ENCODE assay signal across 14 cellular contexts in genomic region chr1:183711691-183712401, GRCh38. TPM values are rescaled to one million over a fixed set of nuclear protein-coding genes. Genes with fewer than 3 reads are reported as not detected.
DNase-seq lines count a peak whose midpoint lies in the region; ATAC-seq and TF ChIP-seq lines count a peak whose summit lies in the region.
"Had no signal": no experiment of that assay in that cellular context is flagged by ENCODE, and none has a peak within 500 bp of the region (broad histone marks: within the 10 kb centered on the region; RNA-seq: fewer than 3 reads in every experiment).

No MANE protein-coding gene starts in this region.

- no peaks in the 10 kb centered on the region for H3K9me3 Mint-ChIP-seq in stimulated activated naive CD8-positive, alpha-beta T cell treated with anti-CD3 and anti-CD28 coated beads, Interleukin-15, amount 100 ng/mL, for 72 hours
- H3K9me3 Mint-ChIP-seq in CD4-positive, alpha-beta T cell = no peaks in the 10 kb centered on the region
- H3K9me3 Mint-ChIP-seq in activated naive CD4-positive, alpha-beta T cell treated with anti-CD3 and anti-CD28 coated beads, Interleukin-2, amount 10 ng/mL, durations not matched to agents 7 days and 5 days = no peaks in the 10 kb centered on the region
- H3K9me3 Mint-ChIP-seq: activated T-helper 1 cell treated with anti-CD3 and anti-CD28 coated beads, Interleukin-12 subunit alpha, Interleukin-12 subunit beta, Interleukin-2, Interleukin-4 antibody, amounts not matched to agents 30 ng/mL and 10 ng/mL and 1 ng/mL, durations not matched to agents 14 hours and 24 hours and 36 hours had no signal

- no peaks in the 10 kb centered on the region for H3K9me3 ChIP-seq in CD4-positive, alpha-beta T cell (ENCODE audit: control insufficient read depth, low read length)
- H3K9me3 ChIP-seq: lower lobe of right lung, psoas muscle had no signal

- H3K27me3 ChIP-seq in CD4-positive, alpha-beta T cell (ENCODE audit: control insufficient read depth, insufficient read depth, low read length) = no peaks in the 10 kb centered on the region

- H3K27ac Mint-ChIP-seq in stimulated activated naive CD8-positive, alpha-beta T cell treated with anti-CD3 and anti-CD28 coated beads, Interleukin-15, amount 100 ng/mL, for 72 hours = peak overlapping the region; percentile 2 to 27
- H3K27ac Mint-ChIP-seq in CD4-positive, alpha-beta T cell = no peak overlapping the region
- no peak overlapping the region for H3K27ac Mint-ChIP-seq in activated naive CD4-positive, alpha-beta T cell treated with anti-CD3 and anti-CD28 coated beads, Interleukin-2, amount 10 ng/mL, durations not matched to agents 7 days and 5 days
- H3K27ac Mint-ChIP-seq: activated T-helper 1 cell treated with anti-CD3 and anti-CD28 coated beads, Interleukin-12 subunit alpha, Interleukin-12 subunit beta, Interleukin-2, Interleukin-4 antibody, amounts not matched to agents 30 ng/mL and 10 ng/mL and 1 ng/mL, durations not matched to agents 14 hours and 24 hours and 36 hours had no signal

- no peaks in the 10 kb centered on the region for H3K4me1 Mint-ChIP-seq in stimulated activated naive CD8-positive, alpha-beta T cell treated with anti-CD3 and anti-CD28 coated beads, Interleukin-15, amount 100 ng/mL, for 72 hours
- H3K4me1 Mint-ChIP-seq in CD4-positive, alpha-beta T cell (ENCODE audit: low read depth) = no peaks in the 10 kb centered on the region
- no peaks in the 10 kb centered on the region for H3K4me1 Mint-ChIP-seq in activated naive CD4-positive, alpha-beta T cell treated with anti-CD3 and anti-CD28 coated beads, Interleukin-2, amount 10 ng/mL, durations not matched to agents 7 days and 5 days

- intact Hi-C loops in CD4-positive, alpha-beta T cell (cut with DNase I, micrococcal nuclease) = no loop called here

- H3K4me3 ChIP-seq in choroid plexus epithelial cell (ENCODE audit: low read depth, low read length) = no peak overlapping the region
- H3K4me3 ChIP-seq: lower lobe of right lung, psoas muscle had no signal

- no peaks in the 10 kb centered on the region for H3K27me3 Mint-ChIP-seq in stimulated activated naive CD8-positive, alpha-beta T cell treated with anti-CD3 and anti-CD28 coated beads, Interleukin-15, amount 100 ng/mL, for 72 hours
- H3K27me3 Mint-ChIP-seq in CD4-positive, alpha-beta T cell = no peaks in the 10 kb centered on the region
- H3K27me3 Mint-ChIP-seq in activated naive CD4-positive, alpha-beta T cell treated with anti-CD3 and anti-CD28 coated beads, Interleukin-2, amount 10 ng/mL, durations not matched to agents 7 days and 5 days = no peaks in the 10 kb centered on the region

- DNase-seq in stimulated activated naive CD8-positive, alpha-beta T cell treated with anti-CD3 and anti-CD28 coated beads, Interleukin-15, amount 100 ng/mL, for 72 hours = no peak
- no peak for DNase-seq in stimulated activated naive CD8-positive, alpha-beta T cell treated with anti-CD3 and anti-CD28 coated beads, Interleukin-15, Interleukin-2, amounts not matched to agents 100 U/mL and 50 U/mL, for 24 hours
- DNase-seq in choroid plexus epithelial cell (ENCODE audit: low read depth) (peak; percentile 69), iris pigment epithelial cell (ENCODE audit: low read depth) (peak; percentile 35), iPS-NIHi7 (ENCODE audit: extremely low spot score) (no peak)
- DNase-seq in CD4-positive, alpha-beta T cell = no peak
- DNase-seq in activated naive CD4-positive, alpha-beta T cell treated with anti-CD3 and anti-CD28 coated beads, Interleukin-2, amount 10 ng/mL, durations not matched to agents 7 days and 5 days = no peak
- DNase-seq: lower lobe of right lung, NCI-H774, psoas muscle had no signal

- peak; percentile 34 for TF ChIP-seq CTCF in choroid plexus epithelial cell (conservative IDR thresholded peaks at IDR 0.05; ENCODE audit: low read depth, low read length)
- no peak for TF ChIP-seq CTCF in CD4-positive, alpha-beta T cell (IDR thresholded peaks at IDR 0.05)

- H3K36me3 Mint-ChIP-seq in CD4-positive, alpha-beta T cell (ENCODE audit: low read depth) = no peaks in the 10 kb centered on the region
- H3K36me3 Mint-ChIP-seq in activated naive CD4-positive, alpha-beta T cell treated with anti-CD3 and anti-CD28 coated beads, Interleukin-2, amount 10 ng/mL, durations not matched to agents 7 days and 5 days = no peaks in the 10 kb centered on the region

- CTCF ChIA-PET in CD4-positive, alpha-beta T cell (lab: Charles Lee) = no interaction called here
- CTCF ChIA-PET in activated naive CD4-positive, alpha-beta T cell treated with anti-CD3 and anti-CD28 coated beads, Interleukin-2, amount 10 ng/mL, durations not matched to agents 7 days and 5 days (lab: Charles Lee) = interaction anchor here (1.5 kb wide), 1 partner anchor 27 kb away, joined by 4 read pairs; no protein-coding TSS in a partner anchor

- POLR2A ChIA-PET in CD4-positive, alpha-beta T cell (lab: Charles Lee) = no interaction called here

- ATAC-seq in stimulated activated naive CD8-positive, alpha-beta T cell treated with anti-CD3 and anti-CD28 coated beads, Interleukin-15, amount 100 ng/mL, for 72 hours = no peak
- no peak for ATAC-seq in stimulated activated naive CD8-positive, alpha-beta T cell treated with anti-CD3 and anti-CD28 coated beads, Interleukin-15, Interleukin-2, amounts not matched to agents 100 U/mL and 50 U/mL, for 24 hours
- no peak for ATAC-seq in GM21360 (IDR thresholded peaks at IDR 0.05; ENCODE audit: unreplicated experiment)
- no peak for ATAC-seq in CD4-positive, alpha-beta T cell (ENCODE audit: poor library complexity)
- ATAC-seq: activated CD4-positive, CD25-positive, alpha-beta regulatory T cell treated with anti-CD3 and anti-CD28 coated beads, Interleukin-2, amount 50 U/mL, for 24 hours; psoas muscle had no signal

- no peak overlapping the region for H3K4me3 Mint-ChIP-seq in stimulated activated naive CD8-positive, alpha-beta T cell treated with anti-CD3 and anti-CD28 coated beads, Interleukin-15, amount 100 ng/mL, for 72 hours
- H3K4me3 Mint-ChIP-seq in CD4-positive, alpha-beta T cell = no peak overlapping the region
- H3K4me3 Mint-ChIP-seq in activated naive CD4-positive, alpha-beta T cell treated with anti-CD3 and anti-CD28 coated beads, Interleukin-2, amount 10 ng/mL, durations not matched to agents 7 days and 5 days = no peak overlapping the region
- H3K4me3 Mint-ChIP-seq: activated T-helper 1 cell treated with anti-CD3 and anti-CD28 coated beads, Interleukin-12 subunit alpha, Interleukin-12 subunit beta, Interleukin-2, Interleukin-4 antibody, amounts not matched to agents 30 ng/mL and 10 ng/mL and 1 ng/mL, durations not matched to agents 14 hours and 24 hours and 36 hours had no signal

- no peak overlapping the region for H3K27ac ChIP-seq in CD4-positive, alpha-beta T cell (ENCODE audit: low read depth, low read length)
- H3K27ac ChIP-seq: lower lobe of right lung, psoas muscle had no signal

RNA-seq across cellular contexts. Expression of gene APOBEC4, which starts 58.7 kb away (rescaled TPM):
- total RNA-seq in CD4-positive, alpha-beta T cell = not detected
- total RNA-seq: activated T-helper 1 cell treated with anti-CD3 and anti-CD28 coated beads, Interleukin-12 subunit alpha, Interleukin-12 subunit beta, Interleukin-2, Interleukin-4 antibody, amounts not matched to agents 30 ng/mL and 10 ng/mL and 1 ng/mL, durations not matched to agents 14 hours and 24 hours and 36 hours; psoas muscle; temporal lobe had no signal

Comparison
In these comparisons a context has a peak if more than half of its experiments do, and no peak if none do; other contexts are left out.
1. DNase-seq: peak in choroid plexus epithelial cell (single experiment) and iris pigment epithelial cell (single experiment); none in stimulated activated naive CD8-positive, alpha-beta T cell treated with anti-CD3 and anti-CD28 coated beads, Interleukin-15, amount 100 ng/mL, for 72 hours (0 of 2), stimulated activated naive CD8-positive, alpha-beta T cell treated with anti-CD3 and anti-CD28 coated beads, Interleukin-15, Interleukin-2, amounts not matched to agents 100 U/mL and 50 U/mL, for 24 hours (single experiment), CD4-positive, alpha-beta T cell (0 of 10), activated naive CD4-positive, alpha-beta T cell treated with anti-CD3 and anti-CD28 coated beads, Interleukin-2, amount 10 ng/mL, durations not matched to agents 7 days and 5 days (single experiment) and iPS-NIHi7 (single experiment).
2. H3K27ac Mint-ChIP-seq: peak in stimulated activated naive CD8-positive, alpha-beta T cell treated with anti-CD3 and anti-CD28 coated beads, Interleukin-15, amount 100 ng/mL, for 72 hours (2 of 2); none in CD4-positive, alpha-beta T cell (single experiment) and activated naive CD4-positive, alpha-beta T cell treated with anti-CD3 and anti-CD28 coated beads, Interleukin-2, amount 10 ng/mL, durations not matched to agents 7 days and 5 days (single experiment).